In genomic region chr2:15435474-15435873, GRCh38 we compare ENCODE assay signal across 23 cellular contexts.
DNase-seq lines count a peak whose midpoint lies in the region; ATAC-seq and TF ChIP-seq lines count a peak whose summit lies in the region.
"Had no signal": no experiment of that assay in that cellular context is flagged by ENCODE, and none has a peak within 500 bp of the region (broad histone marks: within the 10 kb centered on the region; RNA-seq: fewer than 3 reads in every experiment).

No MANE protein-coding gene starts in this region.

- no peaks in the 10 kb centered on the region for H3K9me3 Mint-ChIP-seq in activated T-helper 1 cell treated with anti-CD3 and anti-CD28 coated beads, Interleukin-12 subunit alpha, Interleukin-12 subunit beta, Interleukin-2, Interleukin-4 antibody, amounts not matched to agents 30 ng/mL and 10 ng/mL and 1 ng/mL, durations not matched to agents 14 hours and 24 hours and 36 hours
- H3K9me3 Mint-ChIP-seq: CD4-positive, alpha-beta memory T cell; IgD-negative memory B cell had no signal

- H3K4me1 Mint-ChIP-seq in activated T-helper 1 cell treated with anti-CD3 and anti-CD28 coated beads, Interleukin-12 subunit alpha, Interleukin-12 subunit beta, Interleukin-2, Interleukin-4 antibody, amounts not matched to agents 30 ng/mL and 10 ng/mL and 1 ng/mL, durations not matched to agents 14 hours and 24 hours and 36 hours (ENCODE audit: low read depth) = no peaks in the 10 kb centered on the region

- peak; percentile 68 for ATAC-seq in left colon
- peak; percentile 31 for ATAC-seq in mucosa of descending colon
- ATAC-seq in GM21367 (IDR thresholded peaks at IDR 0.05; ENCODE audit: unreplicated experiment) = no peak
- ATAC-seq: GM12878, Panc1 had no signal

- TF ChIP-seq CTCF in mucosa of descending colon (IDR thresholded peaks at IDR 0.05) = no peak

- peak; percentile 100 for DNase-seq in NCI-H526 treated with DMSO at 0.1 percent for 48 hours (lab: John Stamatoyannopoulos, UW)
- no peak for DNase-seq in left colon
- no peak for DNase-seq in mucosa of descending colon
- no peak for DNase-seq in NCI-H2171 treated with DMSO at 0.1 percent for 48 hours (lab: John Stamatoyannopoulos, UW)
- no peak for DNase-seq in NCI-H1436 (lab: John Stamatoyannopoulos, UW)
- no peak for DNase-seq in activated T-helper 1 cell treated with anti-CD3 and anti-CD28 coated beads, Interleukin-12 subunit alpha, Interleukin-12 subunit beta, Interleukin-2, Interleukin-4 antibody, amounts not matched to agents 30 ng/mL and 10 ng/mL and 1 ng/mL, durations not matched to agents 14 hours and 24 hours and 36 hours (ENCODE audit: low spot score)
- DNase-seq: C1 segment of cervical spinal cord; CD4-positive, alpha-beta memory T cell; EL; GDM1; HCEC 1CT; MM.1S; NCI-H1694 treated with DMSO at 0.1 percent for 48 hours; NCI-H2081; NCI-H226; NCI-H510A; NCI-H748 treated with DMSO at 0.1 percent for 48 hours; SHP77 had no signal

- no peaks in the 10 kb centered on the region for H3K27me3 Mint-ChIP-seq in activated T-helper 1 cell treated with anti-CD3 and anti-CD28 coated beads, Interleukin-12 subunit alpha, Interleukin-12 subunit beta, Interleukin-2, Interleukin-4 antibody, amounts not matched to agents 30 ng/mL and 10 ng/mL and 1 ng/mL, durations not matched to agents 14 hours and 24 hours and 36 hours (ENCODE audit: insufficient read depth)
- H3K27me3 Mint-ChIP-seq: CD4-positive, alpha-beta memory T cell; IgD-negative memory B cell had no signal

- intact Hi-C loops in left colon (cut with DNase I, micrococcal nuclease) = no loop called here
- intact Hi-C loops in mucosa of descending colon (cut with DNase I, micrococcal nuclease) = no loop called here
- intact Hi-C loops in activated T-helper 1 cell treated with anti-CD3 and anti-CD28 coated beads, Interleukin-12 subunit alpha, Interleukin-12 subunit beta, Interleukin-2, Interleukin-4 antibody, amounts not matched to agents 30 ng/mL and 10 ng/mL and 1 ng/mL, durations not matched to agents 14 hours and 24 hours and 36 hours (cut with micrococcal nuclease) = no loop called here

- H3K4me3 ChIP-seq in mucosa of descending colon = no peak overlapping the region
- H3K4me3 ChIP-seq: GM12878 had no signal

- H3K27ac Mint-ChIP-seq in activated T-helper 1 cell treated with anti-CD3 and anti-CD28 coated beads, Interleukin-12 subunit alpha, Interleukin-12 subunit beta, Interleukin-2, Interleukin-4 antibody, amounts not matched to agents 30 ng/mL and 10 ng/mL and 1 ng/mL, durations not matched to agents 14 hours and 24 hours and 36 hours = no peak overlapping the region
- H3K27ac Mint-ChIP-seq: CD4-positive, alpha-beta memory T cell had no signal

- H3K4me1 ChIP-seq in mucosa of descending colon (ENCODE audit: low read depth) = no peaks in the 10 kb centered on the region

- no peak overlapping the region for H3K4me3 Mint-ChIP-seq in activated T-helper 1 cell treated with anti-CD3 and anti-CD28 coated beads, Interleukin-12 subunit alpha, Interleukin-12 subunit beta, Interleukin-2, Interleukin-4 antibody, amounts not matched to agents 30 ng/mL and 10 ng/mL and 1 ng/mL, durations not matched to agents 14 hours and 24 hours and 36 hours
- H3K4me3 Mint-ChIP-seq: CD4-positive, alpha-beta memory T cell; IgD-negative memory B cell had no signal

- H3K36me3 Mint-ChIP-seq in activated T-helper 1 cell treated with anti-CD3 and anti-CD28 coated beads, Interleukin-12 subunit alpha, Interleukin-12 subunit beta, Interleukin-2, Interleukin-4 antibody, amounts not matched to agents 30 ng/mL and 10 ng/mL and 1 ng/mL, durations not matched to agents 14 hours and 24 hours and 36 hours (ENCODE audit: low read depth) = peaks cover 4% of the 10 kb centered on the region

- H3K36me3 ChIP-seq in mucosa of descending colon (ENCODE audit: low read depth) = no peaks in the 10 kb centered on the region

- no peaks in the 10 kb centered on the region for H3K9me3 ChIP-seq in mucosa of descending colon
- H3K9me3 ChIP-seq: Caco-2 had no signal
